8 cellular contexts compared by ENCODE assay signal in the genomic region with DNA sequence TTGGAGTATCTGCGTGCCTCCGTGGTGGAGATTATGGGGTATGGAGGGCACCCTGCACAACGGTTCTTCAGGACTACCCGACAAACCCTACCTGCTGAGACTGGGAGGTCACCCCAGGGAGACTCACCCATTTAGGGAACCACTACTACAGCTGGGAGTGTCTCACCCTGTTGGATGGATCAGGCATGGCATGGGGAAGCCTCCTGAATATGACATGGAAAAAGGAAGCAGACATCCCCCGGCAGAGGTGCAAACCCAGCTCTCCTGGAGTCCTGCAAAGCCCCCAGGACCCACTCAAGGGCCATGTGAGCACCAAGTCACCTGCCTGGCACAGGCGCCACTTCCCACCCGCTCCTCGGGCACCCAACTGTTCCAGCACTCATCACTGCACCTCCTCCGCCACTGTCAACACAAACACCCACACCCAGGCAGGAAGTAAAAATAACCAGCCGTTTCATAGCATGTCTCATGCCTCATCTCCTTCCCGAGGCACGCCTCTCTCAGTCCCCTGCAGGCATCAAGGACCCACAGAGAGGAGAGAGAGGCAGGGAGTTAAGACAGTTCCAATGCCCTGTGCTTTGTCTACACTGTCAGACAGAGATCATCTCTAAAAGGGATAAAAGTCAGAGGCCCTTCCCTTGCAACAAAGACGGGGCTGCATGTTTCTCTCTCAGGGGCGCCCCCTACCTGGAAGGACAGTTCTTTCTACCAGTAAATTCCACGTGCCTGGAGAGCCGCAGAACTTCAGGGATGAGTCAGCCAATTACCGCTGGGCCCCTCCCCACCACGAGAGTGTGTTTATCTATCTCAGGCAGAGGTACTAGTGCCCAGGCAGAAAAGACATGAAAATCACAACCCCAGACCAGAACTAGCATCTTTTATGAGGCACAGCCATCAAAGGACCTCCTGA.
DNase-seq lines count a peak whose midpoint lies in the region; ATAC-seq and TF ChIP-seq lines count a peak whose summit lies in the region.

No MANE protein-coding gene starts in this region.

- ATAC-seq in HG02623 (IDR thresholded peaks at IDR 0.05; ENCODE audit: unreplicated experiment) = peak; percentile 36

- peak; percentile 38; the same call in 1 of the 2 replicates for TF ChIP-seq CTCF in GM12875 (IDR thresholded peaks at IDR 0.05; ENCODE audit: borderline replicate concordance, insufficient read depth, low read depth, low read length)

- DNase-seq in NCI-H69 (lab: John Stamatoyannopoulos, UW) (peak; percentile 97), NCI-H1048 (lab: John Stamatoyannopoulos, UW) (no peak), GDM1 (lab: John Stamatoyannopoulos, UW) (no peak)
- DNase-seq in activated CD8-positive, alpha-beta memory T cell treated with anti-CD3 and anti-CD28 coated beads for 4 hours (ENCODE audit: low read depth in 2 of 2) = peak; percentile 57 to 65
- peak; percentile 66 to 84 (median 69) for DNase-seq in stimulated activated CD4-positive, alpha-beta T cell treated with anti-CD3 and anti-CD28 coated beads, TNF-alpha, amount 100 ng/mL, for 24 hours (ENCODE audit: low read depth in 3 of 3)

- H3K27ac ChIP-seq in esophagus (ENCODE audit: low read depth in 2 of 2, low read length in 1 of 2) = peak overlapping the region; percentile 58 to 87

- no peaks in the 10 kb centered on the region for H3K9me3 ChIP-seq in esophagus (ENCODE audit: control insufficient read depth in 2 of 2, insufficient read depth in 1 of 2, low read depth in 1 of 2, low read length in 1 of 2)

- no peaks in the 10 kb centered on the region for H3K27me3 ChIP-seq in esophagus (ENCODE audit: control insufficient read depth in 1 of 2, insufficient read depth in 2 of 2, low read length in 2 of 2)

- H3K36me3 ChIP-seq in esophagus (ENCODE audit: control insufficient read depth in 2 of 2, insufficient read depth in 2 of 2, low read length in 1 of 2) = no peaks in the 10 kb centered on the region

- 47 to 50% methylated on average over 18 of the region's 18 CpGs for WGBS in esophagus, 2 donors

- peaks cover under 1 to 10% of the 10 kb centered on the region in 2 donors for H3K4me1 ChIP-seq in esophagus (ENCODE audit: control insufficient read depth in 2 of 2, insufficient read depth in 2 of 2, low read length in 1 of 2)

- H3K4me3 ChIP-seq in GM12875 (ENCODE audit: low read depth, low read length) (no peak overlapping the region), esophagus (ENCODE audit: low read depth in 1 of 2, low read length in 2 of 2) (no peak overlapping the region)

Comparison
In these comparisons a context has a peak if more than half of its experiments do, and no peak if none do; other contexts are left out.
1. DNase-seq: peak in NCI-H69 (single experiment), activated CD8-positive, alpha-beta memory T cell treated with anti-CD3 and anti-CD28 coated beads for 4 hours (2 of 2) and stimulated activated CD4-positive, alpha-beta T cell treated with anti-CD3 and anti-CD28 coated beads, TNF-alpha, amount 100 ng/mL, for 24 hours (3 of 3); none in NCI-H1048 (single experiment) and GDM1 (single experiment).